1 cellular context compared by ENCODE assay signal in the genomic region with DNA sequence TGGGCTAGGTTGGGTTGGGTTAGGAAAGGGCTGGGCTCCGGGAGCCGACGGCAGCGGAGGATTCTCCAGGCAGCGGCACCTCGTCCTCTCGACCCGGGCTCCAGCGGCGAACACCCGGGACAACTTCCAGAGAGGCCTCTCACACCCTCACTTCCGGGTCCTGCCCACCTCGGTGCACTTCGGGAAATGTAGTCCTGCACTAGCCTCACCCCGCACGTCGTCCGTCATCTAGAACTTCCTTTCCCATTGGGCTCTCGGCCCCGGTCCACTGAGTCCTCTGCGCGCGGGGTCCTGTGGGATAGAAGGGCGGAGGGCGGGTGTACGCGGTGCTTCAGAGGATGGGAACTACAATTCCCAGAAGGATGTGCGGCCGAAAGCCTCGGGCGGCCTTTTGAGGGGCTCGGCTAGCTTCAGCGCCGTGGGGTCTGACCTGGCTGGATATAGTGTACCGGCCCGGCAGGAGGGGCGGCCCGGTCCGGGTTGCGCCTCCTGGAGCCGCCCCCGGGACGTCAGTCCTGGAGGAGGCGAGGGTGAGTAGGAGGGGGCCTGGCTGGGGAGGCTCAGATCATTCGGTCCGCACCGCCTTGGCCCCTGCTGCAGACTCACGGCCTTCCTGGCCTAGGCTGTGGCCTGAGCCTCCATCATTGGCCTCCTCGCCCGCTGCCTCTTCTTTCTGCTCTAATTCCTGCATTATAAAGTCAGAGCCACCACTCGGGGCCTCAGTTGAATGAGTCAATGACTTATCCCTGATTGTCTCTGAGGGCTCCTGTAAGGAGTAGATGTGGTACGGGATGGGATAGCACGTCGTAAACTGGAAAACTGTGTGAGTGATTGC.
TF ChIP-seq lines count a peak whose summit lies in the region.

A gene (minus strand): TSS at position 114 of the 835 bp plus-strand sequence. CDS start 160 bp downstream, outside the sequence.
A gene with protein sequence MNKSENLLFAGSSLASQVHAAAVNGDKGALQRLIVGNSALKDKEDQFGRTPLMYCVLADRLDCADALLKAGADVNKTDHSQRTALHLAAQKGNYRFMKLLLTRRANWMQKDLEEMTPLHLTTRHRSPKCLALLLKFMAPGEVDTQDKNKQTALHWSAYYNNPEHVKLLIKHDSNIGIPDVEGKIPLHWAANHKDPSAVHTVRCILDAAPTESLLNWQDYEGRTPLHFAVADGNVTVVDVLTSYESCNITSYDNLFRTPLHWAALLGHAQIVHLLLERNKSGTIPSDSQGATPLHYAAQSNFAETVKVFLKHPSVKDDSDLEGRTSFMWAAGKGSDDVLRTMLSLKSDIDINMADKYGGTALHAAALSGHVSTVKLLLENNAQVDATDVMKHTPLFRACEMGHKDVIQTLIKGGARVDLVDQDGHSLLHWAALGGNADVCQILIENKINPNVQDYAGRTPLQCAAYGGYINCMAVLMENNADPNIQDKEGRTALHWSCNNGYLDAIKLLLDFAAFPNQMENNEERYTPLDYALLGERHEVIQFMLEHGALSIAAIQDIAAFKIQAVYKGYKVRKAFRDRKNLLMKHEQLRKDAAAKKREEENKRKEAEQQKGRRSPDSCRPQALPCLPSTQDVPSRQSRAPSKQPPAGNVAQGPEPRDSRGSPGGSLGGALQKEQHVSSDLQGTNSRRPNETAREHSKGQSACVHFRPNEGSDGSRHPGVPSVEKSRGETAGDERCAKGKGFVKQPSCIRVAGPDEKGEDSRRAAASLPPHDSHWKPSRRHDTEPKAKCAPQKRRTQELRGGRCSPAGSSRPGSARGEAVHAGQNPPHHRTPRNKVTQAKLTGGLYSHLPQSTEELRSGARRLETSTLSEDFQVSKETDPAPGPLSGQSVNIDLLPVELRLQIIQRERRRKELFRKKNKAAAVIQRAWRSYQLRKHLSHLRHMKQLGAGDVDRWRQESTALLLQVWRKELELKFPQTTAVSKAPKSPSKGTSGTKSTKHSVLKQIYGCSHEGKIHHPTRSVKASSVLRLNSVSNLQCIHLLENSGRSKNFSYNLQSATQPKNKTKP (plus strand): TSS at position 357 of the 835 bp plus-strand sequence. CDS start 5,279 bp downstream, outside the sequence.

TF ChIP-seq in HepG2, 621 proteins besides CTCF, POLR2A, EP300 and RAD21 (continued from another document and continues in another):
- TF ChIP-seq NFKB2 (CRISPR knock-in tag; IDR thresholded peaks at IDR 0.05; ENCODE audit: borderline replicate concordance) = 0 out of 2 replicates have a peak, but pooled peaks have one; percentile 69
- TF ChIP-seq, protein P1, sequence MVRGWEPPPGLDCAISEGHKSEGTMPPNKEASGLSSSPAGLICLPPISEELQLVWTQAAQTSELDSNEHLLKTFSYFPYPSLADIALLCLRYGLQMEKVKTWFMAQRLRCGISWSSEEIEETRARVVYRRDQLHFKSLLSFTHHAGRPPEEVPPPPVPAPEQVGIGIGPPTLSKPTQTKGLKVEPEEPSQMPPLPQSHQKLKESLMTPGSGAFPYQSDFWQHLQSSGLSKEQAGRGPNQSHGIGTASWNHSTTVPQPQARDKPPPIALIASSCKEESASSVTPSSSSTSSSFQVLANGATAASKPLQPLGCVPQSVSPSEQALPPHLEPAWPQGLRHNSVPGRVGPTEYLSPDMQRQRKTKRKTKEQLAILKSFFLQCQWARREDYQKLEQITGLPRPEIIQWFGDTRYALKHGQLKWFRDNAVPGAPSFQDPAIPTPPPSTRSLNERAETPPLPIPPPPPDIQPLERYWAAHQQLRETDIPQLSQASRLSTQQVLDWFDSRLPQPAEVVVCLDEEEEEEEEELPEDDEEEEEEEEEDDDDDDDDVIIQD (CRISPR knock-in tag; IDR thresholded peaks at IDR 0.05; ENCODE audit: low read depth) = no peak; the same call in none of the 2 replicates
- TF ChIP-seq MAF1 (CRISPR knock-in tag; IDR thresholded peaks at IDR 0.05; ENCODE audit: borderline replicate concordance) = 0 out of 2 replicates have a peak, but pooled peaks have one; percentile 9
- TF ChIP-seq, protein P2, sequence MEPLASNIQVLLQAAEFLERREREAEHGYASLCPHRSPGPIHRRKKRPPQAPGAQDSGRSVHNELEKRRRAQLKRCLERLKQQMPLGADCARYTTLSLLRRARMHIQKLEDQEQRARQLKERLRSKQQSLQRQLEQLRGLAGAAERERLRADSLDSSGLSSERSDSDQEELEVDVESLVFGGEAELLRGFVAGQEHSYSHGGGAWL (CRISPR knock-in tag; IDR thresholded peaks at IDR 0.05) = 0 out of 2 replicates have a peak, but pooled peaks have one; percentile 54
- TF ChIP-seq ZNF12 (CRISPR knock-in tag; IDR thresholded peaks at IDR 0.05) = no peak
- TF ChIP-seq ZNF30 (CRISPR knock-in tag; IDR thresholded peaks at IDR 0.05) = 0 out of 2 replicates have a peak, but pooled peaks have one; percentile 45
- TF ChIP-seq, protein P3, sequence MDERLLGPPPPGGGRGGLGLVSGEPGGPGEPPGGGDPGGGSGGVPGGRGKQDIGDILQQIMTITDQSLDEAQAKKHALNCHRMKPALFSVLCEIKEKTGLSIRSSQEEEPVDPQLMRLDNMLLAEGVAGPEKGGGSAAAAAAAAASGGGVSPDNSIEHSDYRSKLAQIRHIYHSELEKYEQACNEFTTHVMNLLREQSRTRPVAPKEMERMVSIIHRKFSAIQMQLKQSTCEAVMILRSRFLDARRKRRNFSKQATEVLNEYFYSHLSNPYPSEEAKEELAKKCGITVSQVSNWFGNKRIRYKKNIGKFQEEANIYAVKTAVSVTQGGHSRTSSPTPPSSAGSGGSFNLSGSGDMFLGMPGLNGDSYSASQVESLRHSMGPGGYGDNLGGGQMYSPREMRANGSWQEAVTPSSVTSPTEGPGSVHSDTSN (CRISPR knock-in tag; IDR thresholded peaks at IDR 0.05) = no peak
- no peak for TF ChIP-seq ZFP82 (CRISPR knock-in tag; IDR thresholded peaks at IDR 0.05; ENCODE audit: borderline replicate concordance)
- peak; percentile 42 for TF ChIP-seq MED8 (CRISPR knock-in tag; IDR thresholded peaks at IDR 0.05; ENCODE audit: insufficient replicate concordance)
- TF ChIP-seq ZNF343 (CRISPR knock-in tag; IDR thresholded peaks at IDR 0.05) = peak; percentile 72; the same call in 1 of the 2 replicates
- no peak for TF ChIP-seq YY1 (IDR thresholded peaks at IDR 0.05; ENCODE audit: insufficient read depth, insufficient replicate concordance, low read depth, low read length)
- TF ChIP-seq RNF2 (conservative IDR thresholded peaks at IDR 0.05; ENCODE audit: low read depth) = no peak
- TF ChIP-seq, protein P4, sequence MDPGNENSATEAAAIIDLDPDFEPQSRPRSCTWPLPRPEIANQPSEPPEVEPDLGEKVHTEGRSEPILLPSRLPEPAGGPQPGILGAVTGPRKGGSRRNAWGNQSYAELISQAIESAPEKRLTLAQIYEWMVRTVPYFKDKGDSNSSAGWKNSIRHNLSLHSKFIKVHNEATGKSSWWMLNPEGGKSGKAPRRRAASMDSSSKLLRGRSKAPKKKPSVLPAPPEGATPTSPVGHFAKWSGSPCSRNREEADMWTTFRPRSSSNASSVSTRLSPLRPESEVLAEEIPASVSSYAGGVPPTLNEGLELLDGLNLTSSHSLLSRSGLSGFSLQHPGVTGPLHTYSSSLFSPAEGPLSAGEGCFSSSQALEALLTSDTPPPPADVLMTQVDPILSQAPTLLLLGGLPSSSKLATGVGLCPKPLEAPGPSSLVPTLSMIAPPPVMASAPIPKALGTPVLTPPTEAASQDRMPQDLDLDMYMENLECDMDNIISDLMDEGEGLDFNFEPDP (CRISPR knock-in tag; conservative IDR thresholded peaks at IDR 0.05) = no peak
- no peak for TF ChIP-seq ZNF207 (IDR thresholded peaks at IDR 0.05; ENCODE audit: borderline replicate concordance)
- peak; percentile 79; the same call in 1 of the 2 replicates for TF ChIP-seq POGZ (CRISPR knock-in tag; IDR thresholded peaks at IDR 0.05)
- peak; percentile 93 for TF ChIP-seq KMT2B (CRISPR knock-in tag; IDR thresholded peaks at IDR 0.05)
- no peak for TF ChIP-seq ZNF7 (CRISPR knock-in tag; IDR thresholded peaks at IDR 0.05)
- peak; percentile 20; the same call in 1 of the 2 replicates for TF ChIP-seq HOXD1 (CRISPR knock-in tag; IDR thresholded peaks at IDR 0.05)
- TF ChIP-seq, protein P5, sequence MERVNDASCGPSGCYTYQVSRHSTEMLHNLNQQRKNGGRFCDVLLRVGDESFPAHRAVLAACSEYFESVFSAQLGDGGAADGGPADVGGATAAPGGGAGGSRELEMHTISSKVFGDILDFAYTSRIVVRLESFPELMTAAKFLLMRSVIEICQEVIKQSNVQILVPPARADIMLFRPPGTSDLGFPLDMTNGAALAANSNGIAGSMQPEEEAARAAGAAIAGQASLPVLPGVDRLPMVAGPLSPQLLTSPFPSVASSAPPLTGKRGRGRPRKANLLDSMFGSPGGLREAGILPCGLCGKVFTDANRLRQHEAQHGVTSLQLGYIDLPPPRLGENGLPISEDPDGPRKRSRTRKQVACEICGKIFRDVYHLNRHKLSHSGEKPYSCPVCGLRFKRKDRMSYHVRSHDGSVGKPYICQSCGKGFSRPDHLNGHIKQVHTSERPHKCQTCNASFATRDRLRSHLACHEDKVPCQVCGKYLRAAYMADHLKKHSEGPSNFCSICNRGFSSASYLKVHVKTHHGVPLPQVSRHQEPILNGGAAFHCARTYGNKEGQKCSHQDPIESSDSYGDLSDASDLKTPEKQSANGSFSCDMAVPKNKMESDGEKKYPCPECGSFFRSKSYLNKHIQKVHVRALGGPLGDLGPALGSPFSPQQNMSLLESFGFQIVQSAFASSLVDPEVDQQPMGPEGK (CRISPR knock-in tag; IDR thresholded peaks at IDR 0.05) = no peak; the same call in none of the 2 replicates
- TF ChIP-seq, protein P6, sequence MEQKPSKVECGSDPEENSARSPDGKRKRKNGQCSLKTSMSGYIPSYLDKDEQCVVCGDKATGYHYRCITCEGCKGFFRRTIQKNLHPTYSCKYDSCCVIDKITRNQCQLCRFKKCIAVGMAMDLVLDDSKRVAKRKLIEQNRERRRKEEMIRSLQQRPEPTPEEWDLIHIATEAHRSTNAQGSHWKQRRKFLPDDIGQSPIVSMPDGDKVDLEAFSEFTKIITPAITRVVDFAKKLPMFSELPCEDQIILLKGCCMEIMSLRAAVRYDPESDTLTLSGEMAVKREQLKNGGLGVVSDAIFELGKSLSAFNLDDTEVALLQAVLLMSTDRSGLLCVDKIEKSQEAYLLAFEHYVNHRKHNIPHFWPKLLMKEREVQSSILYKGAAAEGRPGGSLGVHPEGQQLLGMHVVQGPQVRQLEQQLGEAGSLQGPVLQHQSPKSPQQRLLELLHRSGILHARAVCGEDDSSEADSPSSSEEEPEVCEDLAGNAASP (CRISPR knock-in tag; IDR thresholded peaks at IDR 0.05; ENCODE audit: borderline replicate concordance) = no peak; the same call in 1 of the 2 replicates
- no peak for TF ChIP-seq FOXM1 (CRISPR knock-in tag; IDR thresholded peaks at IDR 0.05)
- TF ChIP-seq SAP130 (CRISPR knock-in tag; IDR thresholded peaks at IDR 0.05; ENCODE audit: low read depth) = peak; percentile 95
- TF ChIP-seq ZNF264 (CRISPR knock-in tag; IDR thresholded peaks at IDR 0.05) = no peak
- TF ChIP-seq SMARCC2 (IDR thresholded peaks at IDR 0.05) = no peak
- TF ChIP-seq XRCC5 (optimal IDR thresholded peaks at IDR 0.05; ENCODE audit: low read length) = peak; percentile 32
- no peak for TF ChIP-seq HOXA7 (CRISPR knock-in tag; IDR thresholded peaks at IDR 0.05)
- 0 out of 2 replicates have a peak, but pooled peaks have one; percentile 10 for TF ChIP-seq ZIK1 (CRISPR knock-in tag; IDR thresholded peaks at IDR 0.05; ENCODE audit: borderline replicate concordance, low read depth)
- peak; percentile 42; the same call in 1 of the 2 replicates for TF ChIP-seq ZNF614 (CRISPR knock-in tag; IDR thresholded peaks at IDR 0.05; ENCODE audit: borderline replicate concordance)
- TF ChIP-seq, protein P7, sequence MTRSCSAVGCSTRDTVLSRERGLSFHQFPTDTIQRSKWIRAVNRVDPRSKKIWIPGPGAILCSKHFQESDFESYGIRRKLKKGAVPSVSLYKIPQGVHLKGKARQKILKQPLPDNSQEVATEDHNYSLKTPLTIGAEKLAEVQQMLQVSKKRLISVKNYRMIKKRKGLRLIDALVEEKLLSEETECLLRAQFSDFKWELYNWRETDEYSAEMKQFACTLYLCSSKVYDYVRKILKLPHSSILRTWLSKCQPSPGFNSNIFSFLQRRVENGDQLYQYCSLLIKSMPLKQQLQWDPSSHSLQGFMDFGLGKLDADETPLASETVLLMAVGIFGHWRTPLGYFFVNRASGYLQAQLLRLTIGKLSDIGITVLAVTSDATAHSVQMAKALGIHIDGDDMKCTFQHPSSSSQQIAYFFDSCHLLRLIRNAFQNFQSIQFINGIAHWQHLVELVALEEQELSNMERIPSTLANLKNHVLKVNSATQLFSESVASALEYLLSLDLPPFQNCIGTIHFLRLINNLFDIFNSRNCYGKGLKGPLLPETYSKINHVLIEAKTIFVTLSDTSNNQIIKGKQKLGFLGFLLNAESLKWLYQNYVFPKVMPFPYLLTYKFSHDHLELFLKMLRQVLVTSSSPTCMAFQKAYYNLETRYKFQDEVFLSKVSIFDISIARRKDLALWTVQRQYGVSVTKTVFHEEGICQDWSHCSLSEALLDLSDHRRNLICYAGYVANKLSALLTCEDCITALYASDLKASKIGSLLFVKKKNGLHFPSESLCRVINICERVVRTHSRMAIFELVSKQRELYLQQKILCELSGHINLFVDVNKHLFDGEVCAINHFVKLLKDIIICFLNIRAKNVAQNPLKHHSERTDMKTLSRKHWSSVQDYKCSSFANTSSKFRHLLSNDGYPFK (CRISPR knock-in tag; IDR thresholded peaks at IDR 0.05; ENCODE audit: borderline replicate concordance) = peak; percentile 64; the same call in 1 of the 2 replicates
- TF ChIP-seq ERF (CRISPR knock-in tag; IDR thresholded peaks at IDR 0.05) = peak; percentile 40; the same call in 1 of the 2 replicates
- TF ChIP-seq, protein P8, sequence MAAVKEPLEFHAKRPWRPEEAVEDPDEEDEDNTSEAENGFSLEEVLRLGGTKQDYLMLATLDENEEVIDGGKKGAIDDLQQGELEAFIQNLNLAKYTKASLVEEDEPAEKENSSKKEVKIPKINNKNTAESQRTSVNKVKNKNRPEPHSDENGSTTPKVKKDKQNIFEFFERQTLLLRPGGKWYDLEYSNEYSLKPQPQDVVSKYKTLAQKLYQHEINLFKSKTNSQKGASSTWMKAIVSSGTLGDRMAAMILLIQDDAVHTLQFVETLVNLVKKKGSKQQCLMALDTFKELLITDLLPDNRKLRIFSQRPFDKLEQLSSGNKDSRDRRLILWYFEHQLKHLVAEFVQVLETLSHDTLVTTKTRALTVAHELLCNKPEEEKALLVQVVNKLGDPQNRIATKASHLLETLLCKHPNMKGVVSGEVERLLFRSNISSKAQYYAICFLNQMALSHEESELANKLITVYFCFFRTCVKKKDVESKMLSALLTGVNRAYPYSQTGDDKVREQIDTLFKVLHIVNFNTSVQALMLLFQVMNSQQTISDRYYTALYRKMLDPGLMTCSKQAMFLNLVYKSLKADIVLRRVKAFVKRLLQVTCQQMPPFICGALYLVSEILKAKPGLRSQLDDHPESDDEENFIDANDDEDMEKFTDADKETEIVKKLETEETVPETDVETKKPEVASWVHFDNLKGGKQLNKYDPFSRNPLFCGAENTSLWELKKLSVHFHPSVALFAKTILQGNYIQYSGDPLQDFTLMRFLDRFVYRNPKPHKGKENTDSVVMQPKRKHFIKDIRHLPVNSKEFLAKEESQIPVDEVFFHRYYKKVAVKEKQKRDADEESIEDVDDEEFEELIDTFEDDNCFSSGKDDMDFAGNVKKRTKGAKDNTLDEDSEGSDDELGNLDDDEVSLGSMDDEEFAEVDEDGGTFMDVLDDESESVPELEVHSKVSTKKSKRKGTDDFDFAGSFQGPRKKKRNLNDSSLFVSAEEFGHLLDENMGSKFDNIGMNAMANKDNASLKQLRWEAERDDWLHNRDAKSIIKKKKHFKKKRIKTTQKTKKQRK (IDR thresholded peaks at IDR 0.05; ENCODE audit: low read length) = no peak
- TF ChIP-seq DMAP1 (CRISPR knock-in tag; IDR thresholded peaks at IDR 0.05) = peak; percentile 51; the same call in 1 of the 2 replicates
- TF ChIP-seq ZNF569 (CRISPR knock-in tag; IDR thresholded peaks at IDR 0.05; ENCODE audit: borderline replicate concordance) = no peak
- no peak for TF ChIP-seq PLRG1 (conservative IDR thresholded peaks at IDR 0.05)
